8 cellular contexts compared by ENCODE assay signal in the genomic region with DNA sequence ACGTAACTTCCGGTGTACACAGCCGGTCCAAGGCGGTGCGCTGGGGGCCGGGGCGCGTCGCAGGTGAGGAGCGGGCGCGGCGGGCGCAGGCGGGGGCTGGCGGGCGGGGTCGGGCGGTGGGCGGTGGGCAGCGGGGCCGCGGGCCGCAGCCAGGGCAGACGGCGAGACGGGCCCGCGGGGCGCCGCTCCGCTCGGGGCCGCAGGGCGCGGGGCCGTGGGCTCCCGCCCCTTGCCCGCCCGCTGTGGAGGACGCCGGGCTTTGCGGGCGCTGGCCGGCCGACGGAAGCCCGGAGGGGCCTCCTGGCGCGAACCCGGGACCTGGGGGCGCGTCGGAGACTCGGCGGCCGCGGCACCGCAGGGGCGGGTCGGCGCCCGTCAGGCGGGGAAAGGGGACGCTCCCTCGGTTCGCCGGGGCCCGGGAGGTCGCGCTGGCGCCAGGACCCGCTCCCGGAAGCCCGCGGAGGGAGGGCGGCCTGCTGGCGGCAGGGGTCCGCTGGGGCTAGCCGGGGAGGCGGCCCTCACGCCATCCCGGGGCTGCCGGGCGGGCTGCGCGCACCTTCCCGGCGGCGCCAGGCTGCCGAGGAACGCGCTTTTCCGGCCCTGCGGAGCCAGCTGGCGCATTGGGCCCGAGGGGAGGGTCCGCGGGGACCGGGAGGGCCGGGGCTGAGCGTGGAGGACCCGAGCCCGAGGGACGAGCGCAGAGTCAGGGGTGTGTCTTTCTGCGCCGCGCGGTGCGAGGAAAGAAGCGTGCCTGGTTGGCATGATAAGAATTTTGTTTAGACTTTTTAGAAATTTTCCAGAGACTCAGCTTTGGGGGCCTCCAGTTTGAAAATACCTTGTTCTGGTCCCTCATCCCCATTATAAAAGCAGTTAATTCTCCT. TPM values are rescaled to one million over a fixed set of nuclear protein-coding genes. Genes with fewer than 3 reads are reported as not detected.
DNase-seq lines count a peak whose midpoint lies in the region; ATAC-seq and TF ChIP-seq lines count a peak whose summit lies in the region.

TSS of gene GARRE1 (plus strand) at position 3 of the 881 bp plus-strand sequence. CDS start 45,920 bp downstream, outside the sequence.

- no peak for TF ChIP-seq CTCF in WI38 (IDR thresholded peaks at IDR 0.05; ENCODE audit: low read depth, low read length)
- TF ChIP-seq CTCF in choroid plexus epithelial cell (conservative IDR thresholded peaks at IDR 0.05; ENCODE audit: low read depth, low read length) = no peak

- peak within 1 kb of the TSS; percentile 78 for H3K4me3 ChIP-seq in WI38 (ENCODE audit: low read depth, low read length)
- peak within 1 kb of the TSS; percentile 85 for H3K4me3 ChIP-seq in choroid plexus epithelial cell (ENCODE audit: low read depth, low read length)

- DNase-seq in G401 (ENCODE audit: low spot score) (no peak), KBM-7 (peak; percentile 19), choroid plexus epithelial cell (ENCODE audit: low read depth) (peak; percentile 37), left lobe of liver (ENCODE audit: low spot score) (peak; percentile 57), putamen (ENCODE audit: low spot score) (no peak)
- DNase-seq in stimulated activated CD4-positive, alpha-beta T cell treated with anti-CD3 and anti-CD28 coated beads, Interleukin-4, amount 100 ng/mL, for 48 hours (ENCODE audit: low read depth in 2 of 2) = peak; percentile 19 to 81

- ATAC-seq in GM21723 (IDR thresholded peaks at IDR 0.05; ENCODE audit: unreplicated experiment) (peak; percentile 89), left lobe of liver (peak; percentile 50)

- in situ Hi-C loops in G401 (cut with HindIII; ENCODE audit: low sequenced_read_pairs) (no loop called here), KBM-7 (cut with MboI; ENCODE audit: low pct_unique_long_range_greater_than_20kb, low sequenced_read_pairs) (no loop called here)

RNA-seq across cellular contexts. Expression of gene GARRE1, which starts in this region (rescaled TPM):
- total RNA-seq in G401 (2014; rRNA removed; shearing (Covaris generic)) = 15.9 and 18.5 TPM in 2 replicates
- total RNA-seq in left lobe of liver = 9.2 TPM

Comparison
In these comparisons a context has a peak if more than half of its experiments do, and no peak if none do; other contexts are left out.
1. DNase-seq: peak in KBM-7 (single experiment), choroid plexus epithelial cell (single experiment), left lobe of liver (single experiment) and stimulated activated CD4-positive, alpha-beta T cell treated with anti-CD3 and anti-CD28 coated beads, Interleukin-4, amount 100 ng/mL, for 48 hours (2 of 2); none in G401 (single experiment) and putamen (single experiment).